In the genomic region with DNA sequence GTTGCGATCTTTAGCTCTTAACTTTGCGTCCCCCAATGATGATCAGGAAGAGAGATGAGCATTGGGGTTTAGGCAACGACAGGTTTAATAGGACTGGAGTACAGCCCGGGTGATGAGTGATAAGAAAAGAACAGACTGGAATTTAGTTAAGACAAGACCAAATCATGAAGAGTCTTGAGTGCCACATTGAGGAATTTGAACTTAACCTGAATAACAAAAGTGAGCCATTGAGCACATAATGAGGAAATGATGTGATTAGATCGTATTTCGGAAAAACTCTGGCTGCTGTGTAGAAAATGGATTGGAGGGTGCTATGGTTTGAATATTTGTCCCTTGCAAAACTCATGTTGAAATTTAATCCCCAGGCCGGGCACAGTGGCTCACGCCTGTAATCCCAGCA, we compare ENCODE assay signal across 16 cellular contexts.
DNase-seq lines count a peak whose midpoint lies in the region; ATAC-seq and TF ChIP-seq lines count a peak whose summit lies in the region.
"Had no signal": no experiment of that assay in that cellular context is flagged by ENCODE, and none has a peak within 500 bp of the region (broad histone marks: within the 10 kb centered on the region; RNA-seq: fewer than 3 reads in every experiment).

No MANE protein-coding gene starts in this region.

- peaks cover 18% of the 10 kb centered on the region; the same call in 1 of the 2 replicates for H3F3A ChIP-seq in GM23338 (replicated peaks; ENCODE audit: low read depth)

- no peaks in the 10 kb centered on the region for H3K36me3 ChIP-seq in BLaER1 treated with 17β-estradiol and CSF1 and Interleukin-3, amounts not matched to agents 10 nM and 100 nM
- H3K36me3 ChIP-seq in GM23338 (ENCODE audit: insufficient read depth) (no peaks in the 10 kb centered on the region), upper lobe of left lung (no peaks in the 10 kb centered on the region), body of pancreas (replicated peaks in 1 of 2; ENCODE audit: insufficient read depth in 1 of 2, low read depth in 2 of 2) (no peaks in the 10 kb centered on the region)
- H3K36me3 ChIP-seq: pancreas had no signal

- H3K4me3 Mint-ChIP-seq in GM23338 (peak overlapping the region; percentile 81; the same call in 2 of the 3 replicates), nephron (peak overlapping the region in 2 of 3 experiments; percentile 18 to 26)
- H3K4me3 Mint-ChIP-seq in activated naive CD8-positive, alpha-beta T cell treated with anti-CD3 and anti-CD28 coated beads, Interleukin-2, amount 10 ng/mL, durations not matched to agents 7 days and 5 days: peak overlapping the region; percentile 90

- H3K4me1 Mint-ChIP-seq in GM23338 (peaks cover 42% of the 10 kb centered on the region), nephron (peaks cover 29% of the 10 kb centered on the region)
- H3K4me1 Mint-ChIP-seq in activated naive CD8-positive, alpha-beta T cell treated with anti-CD3 and anti-CD28 coated beads, Interleukin-2, amount 10 ng/mL, durations not matched to agents 7 days and 5 days: peaks cover 48% of the 10 kb centered on the region

- peaks cover 19% of the 10 kb centered on the region for H3K27me3 Mint-ChIP-seq in GM23338 (ENCODE audit: insufficient read depth, low read depth, poor library complexity)
- H3K27me3 Mint-ChIP-seq in activated naive CD8-positive, alpha-beta T cell treated with anti-CD3 and anti-CD28 coated beads, Interleukin-2, amount 10 ng/mL, durations not matched to agents 7 days and 5 days: no peaks in the 10 kb centered on the region
- H3K27me3 Mint-ChIP-seq in nephron (ENCODE audit: low read depth): no peaks in the 10 kb centered on the region

- no peaks in the 10 kb centered on the region; the same call in 2 of the 3 replicates for H3K36me3 Mint-ChIP-seq in GM23338 (ENCODE audit: low read depth)
- H3K36me3 Mint-ChIP-seq in activated naive CD8-positive, alpha-beta T cell treated with anti-CD3 and anti-CD28 coated beads, Interleukin-2, amount 10 ng/mL, durations not matched to agents 7 days and 5 days: peaks cover 5% of the 10 kb centered on the region
- no peaks in the 10 kb centered on the region for H3K36me3 Mint-ChIP-seq in nephron (ENCODE audit: low read depth)

- intact Hi-C loops in body of pancreas (cut with DNase I): no loop called here

- ATAC-seq in GM23338: no peak
- no peak for ATAC-seq in activated naive CD8-positive, alpha-beta T cell treated with anti-CD3 and anti-CD28 coated beads, Interleukin-2, amount 10 ng/mL, durations not matched to agents 7 days and 5 days (ENCODE audit: low read depth)
- ATAC-seq in GM19023 (IDR thresholded peaks at IDR 0.05; ENCODE audit: unreplicated experiment): no peak
- no peak for ATAC-seq in upper lobe of left lung (ENCODE audit: low FRiP score in 2 of 2)
- ATAC-seq in body of pancreas: no peak
- ATAC-seq: GM12878, pancreas had no signal

- no peaks in the 10 kb centered on the region for H3K9me3 Mint-ChIP-seq in GM23338
- H3K9me3 Mint-ChIP-seq in activated naive CD8-positive, alpha-beta T cell treated with anti-CD3 and anti-CD28 coated beads, Interleukin-2, amount 10 ng/mL, durations not matched to agents 7 days and 5 days: no peaks in the 10 kb centered on the region
- no peaks in the 10 kb centered on the region for H3K9me3 Mint-ChIP-seq in nephron

- H3K9me2 ChIP-seq in GM23338 (ENCODE audit: insufficient read depth): no peaks in the 10 kb centered on the region

- H3K4me2 ChIP-seq in BLaER1 treated with 17β-estradiol and CSF1 and Interleukin-3, amounts not matched to agents 10 nM and 100 nM: peak overlapping the region; percentile 77 to 96 (median 93); a peak in 19 of 22 replicates
- H3K4me2 ChIP-seq in GM23338: peak overlapping the region; percentile 94

- no peaks in the 10 kb centered on the region for H3K27me3 ChIP-seq in BLaER1 treated with 17β-estradiol and CSF1 and Interleukin-3, amounts not matched to agents 10 nM and 100 nM
- no peaks in the 10 kb centered on the region for H3K27me3 ChIP-seq in GM23338 (ENCODE audit: insufficient read depth)
- no peaks in the 10 kb centered on the region for H3K27me3 ChIP-seq in upper lobe of left lung
- no peaks in the 10 kb centered on the region for H3K27me3 ChIP-seq in body of pancreas
- H3K27me3 ChIP-seq: pancreas had no signal

- peaks cover 26% of the 10 kb centered on the region for H3K79me2 ChIP-seq in GM23338 (replicated peaks; ENCODE audit: insufficient read depth)

- peak; percentile 54 for DNase-seq in GM23338 (ENCODE audit: low spot score)
- no peak for DNase-seq in activated naive CD8-positive, alpha-beta T cell treated with anti-CD3 and anti-CD28 coated beads, Interleukin-2, amount 10 ng/mL, durations not matched to agents 7 days and 5 days
- DNase-seq in upper lobe of left lung: no peak
- DNase-seq in body of pancreas: no peak
- DNase-seq in hepatic stellate cell (ENCODE audit: low spot score): no peak
- DNase-seq: activated CD4-positive, CD25-positive, alpha-beta regulatory T cell treated with anti-CD3 and anti-CD28 coated beads, Interleukin-2, amount 50 U/mL, for 72 hours; foreskin fibroblast; mesendoderm; MM.1S; NCI-H774; pancreas; small intestine had no signal

- TF ChIP-seq CTCF in GM23338 (conservative IDR thresholded peaks at IDR 0.05; ENCODE audit: low read depth in 2 of 2) (no peak), nephron (IDR thresholded peaks at IDR 0.05; ENCODE audit: unreplicated experiment in 3 of 3) (no peak), upper lobe of left lung (IDR thresholded peaks at IDR 0.05) (no peak), body of pancreas (IDR thresholded peaks at IDR 0.05) (no peak)

- TF ChIP-seq EP300 in upper lobe of left lung (IDR thresholded peaks at IDR 0.05): no peak

- H3K9me3 ChIP-seq in BLaER1 treated with 17β-estradiol and CSF1 and Interleukin-3, amounts not matched to agents 10 nM and 100 nM (replicated peaks in 1 of 11): no peaks in the 10 kb centered on the region
- H3K9me3 ChIP-seq in upper lobe of left lung (no peaks in the 10 kb centered on the region), body of pancreas (no peaks in the 10 kb centered on the region)
- H3K9me3 ChIP-seq: pancreas had no signal

- H3K4me1 ChIP-seq in BLaER1 treated with 17β-estradiol and CSF1 and Interleukin-3, amounts not matched to agents 10 nM and 100 nM: peaks cover 43 to 60% (median 49%) of the 10 kb centered on the region in 10 experiments
- H3K4me1 ChIP-seq in GM23338 (ENCODE audit: insufficient read depth): peaks cover 59% of the 10 kb centered on the region
- H3K4me1 ChIP-seq in upper lobe of left lung: peaks cover 20 to 30% (median 24%) of the 10 kb centered on the region in 4 donors
- H3K4me1 ChIP-seq in body of pancreas: peaks cover 21% of the 10 kb centered on the region

- H3K4me3 ChIP-seq in BLaER1 treated with 17β-estradiol and CSF1 and Interleukin-3, amounts not matched to agents 10 nM and 100 nM: no peak overlapping the region
- H3K4me3 ChIP-seq in GM23338: peak overlapping the region; percentile 75; the same call in 1 of the 2 replicates
- no peak overlapping the region for H3K4me3 ChIP-seq in upper lobe of left lung
- no peak overlapping the region for H3K4me3 ChIP-seq in body of pancreas
- H3K4me3 ChIP-seq: GM12878, pancreas had no signal

- no peak overlapping the region for H3K27ac ChIP-seq in BLaER1 treated with 17β-estradiol and CSF1 and Interleukin-3, amounts not matched to agents 10 nM and 100 nM
- H3K27ac ChIP-seq in GM23338 (ENCODE audit: low read depth) (peak overlapping the region; percentile 99; the same call in 1 of the 2 replicates), upper lobe of left lung (no peak overlapping the region), body of pancreas (no peak overlapping the region)
- H3K27ac ChIP-seq: pancreas had no signal

- TF ChIP-seq POLR2A in upper lobe of left lung (IDR thresholded peaks at IDR 0.05): no peak
- no peak for TF ChIP-seq POLR2A in body of pancreas (IDR thresholded peaks at IDR 0.05)

- H2AFZ ChIP-seq in GM23338: no peak overlapping the region

- H3K27ac Mint-ChIP-seq in GM23338 (peak overlapping the region; percentile 32; the same call in 1 of the 2 replicates), nephron (peak overlapping the region; percentile 96 to 98 (median 97))
- peak overlapping the region; percentile 59 for H3K27ac Mint-ChIP-seq in activated naive CD8-positive, alpha-beta T cell treated with anti-CD3 and anti-CD28 coated beads, Interleukin-2, amount 10 ng/mL, durations not matched to agents 7 days and 5 days

- POLR2A ChIA-PET in activated naive CD8-positive, alpha-beta T cell treated with anti-CD3 and anti-CD28 coated beads, Interleukin-2, amount 10 ng/mL, durations not matched to agents 7 days and 5 days (lab: Charles Lee): interaction anchor here (2.4 to 5.9 kb wide), 2 partner anchors 14 to 31 kb away, joined by 22 to 60 read pairs; no protein-coding TSS in a partner anchor

- H3K9ac ChIP-seq in BLaER1 treated with 17β-estradiol and CSF1 and Interleukin-3, amounts not matched to agents 10 nM and 100 nM: no peak overlapping the region

- H4K20me1 ChIP-seq in BLaER1 treated with 17β-estradiol and CSF1 and Interleukin-3, amounts not matched to agents 10 nM and 100 nM: peaks cover 19 to 27% (median 23%) of the 10 kb centered on the region in 11 experiments; a peak in 20 of 22 replicates
- peaks cover 4% of the 10 kb centered on the region; the same call in 1 of the 2 replicates for H4K20me1 ChIP-seq in GM23338 (replicated peaks; ENCODE audit: insufficient read depth)

- 95% methylated on average over 8 of the region's 8 CpGs for WGBS in upper lobe of left lung, 2 donors
- 94 to 95% methylated on average over 8 of the region's 8 CpGs for WGBS in body of pancreas, 2 donors

TF ChIP-seq in GM23338, 12 proteins besides CTCF, POLR2A, EP300 and RAD21 (continues in another document):
- peak; percentile 66; the same call in 1 of the 2 replicates for TF ChIP-seq NANOG (IDR thresholded peaks at IDR 0.05; ENCODE audit: borderline replicate concordance)

Comparison
In these comparisons a context has a peak if more than half of its experiments do, and no peak if none do; other contexts are left out.
1. H3K27ac Mint-ChIP-seq: peak in every context shown above with its lines; median percentile 97 in nephron; 59 in activated naive CD8-positive, alpha-beta T cell treated with anti-CD3 and anti-CD28 coated beads, Interleukin-2, amount 10 ng/mL, durations not matched to agents 7 days and 5 days; 32 in GM23338.
2. H3K4me3 Mint-ChIP-seq: peak in every context shown above with its lines; median percentile 90 in activated naive CD8-positive, alpha-beta T cell treated with anti-CD3 and anti-CD28 coated beads, Interleukin-2, amount 10 ng/mL, durations not matched to agents 7 days and 5 days; 81 in GM23338; 22 in nephron.